17 cellular contexts compared by ENCODE assay signal in the genomic region with DNA sequence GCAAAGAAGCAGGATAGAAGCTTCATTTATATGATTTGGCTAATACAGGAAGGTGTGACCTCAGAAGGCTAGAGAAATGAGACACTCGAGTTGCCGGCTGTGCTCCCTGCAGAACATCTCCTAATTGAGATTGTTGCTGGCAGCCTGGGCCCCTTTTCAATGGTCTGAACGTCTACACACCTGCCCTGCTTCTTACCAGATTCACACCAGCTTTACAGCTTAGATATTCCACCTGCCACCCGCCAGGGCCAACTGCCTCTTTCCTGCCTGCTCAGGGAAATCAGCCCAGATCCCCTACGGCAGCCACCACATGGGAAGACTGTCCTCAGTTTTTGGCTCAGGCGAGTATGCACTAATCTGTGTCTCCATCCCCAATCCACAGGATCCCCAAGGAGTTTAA.
"Had no signal": no experiment of that assay in that cellular context is flagged by ENCODE, and none has a peak within 500 bp of the region (broad histone marks: within the 10 kb centered on the region; RNA-seq: fewer than 3 reads in every experiment).

No MANE protein-coding gene starts in this region.

- H3K27ac ChIP-seq: coronary artery, left ventricle myocardium inferior, pancreas, sigmoid colon, spleen, upper lobe of right lung had no signal

- DNase-seq: activated B cell treated with CpG ODN at 0.5 μM for 24 hours; activated CD4-positive, alpha-beta T cell treated with anti-CD3 and anti-CD28 coated beads for 48 hours; activated CD8-positive, alpha-beta memory T cell treated with anti-CD3 and anti-CD28 coated beads, Interleukin-2, amount 50 U/mL, for 4 hours; activated CD8-positive, alpha-beta T cell treated with anti-CD3 and anti-CD28 coated beads, Interleukin-2, amount 10 ng/mL, durations not matched to agents 7 days and 5 days; activated gamma-delta T cell; activated T-cell treated with anti-CD3 and anti-CD28 coated beads, Interleukin-2, amount 50 U/mL, for 48 hours; amniotic stem cell; foreskin melanocyte; left ventricle myocardium inferior; naive thymus-derived CD8-positive, alpha-beta T cell; pancreas; sigmoid colon; spleen; stimulated activated naive CD8-positive, alpha-beta T cell treated with anti-CD3 and anti-CD28 coated beads, Interleukin-15, amount 100 ng/mL, for 72 hours; upper lobe of right lung had no signal

- H3K9me3 ChIP-seq: left ventricle myocardium inferior, pancreas, sigmoid colon, spleen, upper lobe of right lung had no signal

- FAIRE-seq: endothelial cell of umbilical vein, pancreas had no signal

- H3K4me3 ChIP-seq: coronary artery, left ventricle myocardium inferior, pancreas, sigmoid colon, spleen, upper lobe of right lung had no signal

- H3K4me1 ChIP-seq: left ventricle myocardium inferior, pancreas, sigmoid colon, spleen, upper lobe of right lung had no signal

- H3K27me3 ChIP-seq: pancreas, sigmoid colon, upper lobe of right lung had no signal

- H3K36me3 ChIP-seq: left ventricle myocardium inferior, pancreas, sigmoid colon, spleen, upper lobe of right lung had no signal
